ENCODE assay signal across 26 cellular contexts in the genomic region with DNA sequence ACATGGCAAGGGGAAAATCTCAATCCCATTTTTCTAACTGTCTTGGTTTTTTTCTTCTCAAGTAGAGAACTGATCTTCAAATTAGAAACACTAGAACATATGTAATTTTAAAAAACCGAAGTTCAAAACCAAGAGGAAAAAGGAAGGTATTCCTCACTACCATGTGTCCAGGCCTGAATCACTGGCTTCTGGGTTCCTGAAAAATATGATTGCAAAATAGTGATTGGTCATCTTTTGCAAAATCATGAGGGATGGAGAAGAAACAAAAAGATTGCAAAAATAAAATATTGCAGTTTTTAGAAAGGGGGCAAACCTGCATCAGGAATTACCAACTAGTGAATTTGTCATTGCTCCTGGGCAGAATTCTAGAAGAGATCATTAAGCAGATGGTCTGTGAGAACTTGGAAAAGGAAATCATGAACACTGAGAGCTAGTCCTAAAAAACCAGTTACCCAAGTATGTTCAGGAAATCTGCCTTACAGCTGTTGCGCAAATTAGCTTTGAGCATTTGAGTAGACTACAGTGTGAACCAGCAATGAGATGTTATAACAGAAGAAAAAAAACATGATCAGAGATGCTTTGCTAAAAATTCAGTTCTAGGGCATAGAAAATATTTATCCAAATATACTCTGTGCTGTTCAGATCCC. TPM values are rescaled to one million over a fixed set of nuclear protein-coding genes. Genes with fewer than 3 reads are reported as not detected.
DNase-seq lines count a peak whose midpoint lies in the region; ATAC-seq and TF ChIP-seq lines count a peak whose summit lies in the region.
"Had no signal": no experiment of that assay in that cellular context is flagged by ENCODE, and none has a peak within 500 bp of the region (broad histone marks: within the 10 kb centered on the region; RNA-seq: fewer than 3 reads in every experiment).

No MANE protein-coding gene starts in this region.

- H3K36me3 ChIP-seq in mammary epithelial cell (ENCODE audit: insufficient read depth, low read length) (no peaks in the 10 kb centered on the region), heart left ventricle (no peaks in the 10 kb centered on the region)
- H3K36me3 ChIP-seq in naive thymus-derived CD4-positive, alpha-beta T cell (ENCODE audit: control insufficient read depth in 2 of 3, insufficient read depth in 3 of 3, low read length in 3 of 3) = no peaks in the 10 kb centered on the region
- H3K36me3 ChIP-seq: lower lobe of right lung, right atrium auricular region had no signal

- in situ Hi-C loops in mammary epithelial cell (cut with MboI; ENCODE audit: low sequenced_read_pairs in 2 of 2) = no loop called here

- DNase-seq in CD1c-positive myeloid dendritic cell (ENCODE audit: extremely low spot score) (peak; percentile 81), MV-4-11 (lab: John Stamatoyannopoulos, UW) (peak; percentile 51), mammary epithelial cell (peak; percentile 19), heart left ventricle (no peak), NCI-H2107 (lab: John Stamatoyannopoulos, UW) (no peak)
- DNase-seq in naive thymus-derived CD4-positive, alpha-beta T cell = no peak
- DNase-seq: activated CD4-positive, alpha-beta T cell treated with anti-CD3 and anti-CD28 coated beads, Interleukin-2, amount 10 ng/mL, durations not matched to agents 7 days and 5 days; activated gamma-delta T cell treated with Interleukin-2 at 50 U/mL for 16 hours; amygdala; central memory CD4-positive, alpha-beta T cell; COR-L47; Karpas-422; lower lobe of right lung; NCI-H1417 treated with DMSO at 0.1 percent for 48 hours; NCI-H345; NK-92 treated with Interleukin-12 subunit alpha and Interleukin-12 subunit beta, amount 100 ng/mL, for 24 hours; T-helper 1 cell had no signal

- no peaks in the 10 kb centered on the region for H3K9me3 Mint-ChIP-seq in naive thymus-derived CD4-positive, alpha-beta T cell
- H3K9me3 Mint-ChIP-seq: activated CD4-positive, alpha-beta T cell treated with anti-CD3 and anti-CD28 coated beads, Interleukin-2, amount 10 ng/mL, durations not matched to agents 7 days and 5 days; stimulated activated memory B cell treated with anti-CD40 and anti-IgM and Interleukin-4, amounts not matched to agents 10 μg/mL and 1 μg/mL and 100 μg/mL, for 72 hours had no signal

- intact Hi-C loops in mammary epithelial cell (cut with micrococcal nuclease) = no loop called here
- intact Hi-C loops in naive thymus-derived CD4-positive, alpha-beta T cell (cut with micrococcal nuclease) = no loop called here
- intact Hi-C loops in heart left ventricle (cut with DNase I) = no loop called here

- WGBS in mammary epithelial cell (ENCODE audit: low coverage, missing lambda C conversion rate) = 87% methylated on average over 2 of the region's 2 CpGs
- WGBS in heart left ventricle, 4 donors = 68 to 92% (median 78%) methylated on average over 2 of the region's 2 CpGs

- H3K9me3 ChIP-seq in mammary epithelial cell (replicated peaks; ENCODE audit: insufficient read depth, low read length) (no peaks in the 10 kb centered on the region), heart left ventricle (no peaks in the 10 kb centered on the region)
- H3K9me3 ChIP-seq in naive thymus-derived CD4-positive, alpha-beta T cell (ENCODE audit: control insufficient read depth in 2 of 3, low read length in 3 of 3) = no peaks in the 10 kb centered on the region
- H3K9me3 ChIP-seq: lower lobe of right lung, right atrium auricular region had no signal

- no peaks in the 10 kb centered on the region for H4K20me1 ChIP-seq in mammary epithelial cell (ENCODE audit: insufficient read depth, low read length)

- peaks cover 3 to 20% (median 10%) of the 10 kb centered on the region in 5 donors for H3K27me3 Mint-ChIP-seq in naive thymus-derived CD4-positive, alpha-beta T cell

- H3K27ac Mint-ChIP-seq in naive thymus-derived CD4-positive, alpha-beta T cell = no peak overlapping the region
- H3K27ac Mint-ChIP-seq: activated CD4-positive, alpha-beta T cell treated with anti-CD3 and anti-CD28 coated beads, Interleukin-2, amount 10 ng/mL, durations not matched to agents 7 days and 5 days; stimulated activated memory B cell treated with anti-CD40 and anti-IgM and Interleukin-4, amounts not matched to agents 10 μg/mL and 1 μg/mL and 100 μg/mL, for 72 hours had no signal

- H3K27me3 ChIP-seq in mammary epithelial cell (ENCODE audit: insufficient read depth, low read length) = no peaks in the 10 kb centered on the region
- no peaks in the 10 kb centered on the region for H3K27me3 ChIP-seq in naive thymus-derived CD4-positive, alpha-beta T cell (ENCODE audit: control insufficient read depth in 2 of 2, insufficient read depth in 2 of 2, low read length in 2 of 2)
- H3K27me3 ChIP-seq in heart left ventricle = no peaks in the 10 kb centered on the region
- H3K27me3 ChIP-seq: right atrium auricular region had no signal

- peak; percentile 55 for ATAC-seq in naive thymus-derived CD4-positive, alpha-beta T cell
- ATAC-seq in heart left ventricle (no peak), GM18861 (IDR thresholded peaks at IDR 0.05; ENCODE audit: unreplicated experiment) (no peak), GM21576 (IDR thresholded peaks at IDR 0.05; ENCODE audit: unreplicated experiment) (no peak)
- ATAC-seq: Right ventricle myocardium inferior; stimulated activated memory B cell treated with anti-CD40 and anti-IgM and Interleukin-4, amounts not matched to agents 10 μg/mL and 1 μg/mL and 100 μg/mL, for 72 hours had no signal

- H3K4me3 ChIP-seq in mammary epithelial cell (replicated peaks in 1 of 3; ENCODE audit: insufficient read depth in 1 of 3, low read depth in 2 of 3, low read length in 3 of 3) (no peak overlapping the region), heart left ventricle (no peak overlapping the region)
- no peak overlapping the region for H3K4me3 ChIP-seq in naive thymus-derived CD4-positive, alpha-beta T cell (ENCODE audit: low read length)
- H3K4me3 ChIP-seq: lower lobe of right lung, right atrium auricular region had no signal

- CTCF ChIA-PET in mammary epithelial cell (lab: Charles Lee; ENCODE audit: low non-redundant PET) = no interaction called here
- CTCF ChIA-PET in naive thymus-derived CD4-positive, alpha-beta T cell (lab: Charles Lee) = no interaction called here

- no TSS peak for BruUV-seq in mammary epithelial cell (replicated peaks; lab: Mats Ljungman, UMichigan)

- H3K4me1 ChIP-seq in mammary epithelial cell (ENCODE audit: insufficient read depth, low read length) (no peaks in the 10 kb centered on the region), heart left ventricle (peaks cover 0 to 20% (median 0%) of the 10 kb centered on the region in 12 donors)
- H3K4me1 ChIP-seq in naive thymus-derived CD4-positive, alpha-beta T cell (ENCODE audit: control insufficient read depth in 2 of 2, insufficient read depth in 2 of 2, low read length in 2 of 2) = no peaks in the 10 kb centered on the region
- H3K4me1 ChIP-seq: lower lobe of right lung, right atrium auricular region had no signal

- H3K27ac ChIP-seq in mammary epithelial cell (ENCODE audit: insufficient read depth, low read depth, low read length) = no peak overlapping the region
- no peak overlapping the region for H3K27ac ChIP-seq in naive thymus-derived CD4-positive, alpha-beta T cell (ENCODE audit: low read depth, low read length)
- peak overlapping the region in 1 of 12 donors; percentile 58 for H3K27ac ChIP-seq in heart left ventricle
- H3K27ac ChIP-seq: lower lobe of right lung, right atrium auricular region had no signal

- TF ChIP-seq CTCF in mammary epithelial cell (conservative IDR thresholded peaks at IDR 0.05 in 1 of 2, IDR thresholded peaks at IDR 0.05 in 1 of 2; ENCODE audit: extremely low read depth in 1 of 2, insufficient read depth in 1 of 2, low read depth in 1 of 2, low read length in 2 of 2) = no peak
- no peak for TF ChIP-seq CTCF in heart left ventricle (IDR thresholded peaks at IDR 0.05)

- H3K4me3 Mint-ChIP-seq in naive thymus-derived CD4-positive, alpha-beta T cell = no peak overlapping the region
- H3K4me3 Mint-ChIP-seq: activated CD4-positive, alpha-beta T cell treated with anti-CD3 and anti-CD28 coated beads, Interleukin-2, amount 10 ng/mL, durations not matched to agents 7 days and 5 days; stimulated activated memory B cell treated with anti-CD40 and anti-IgM and Interleukin-4, amounts not matched to agents 10 μg/mL and 1 μg/mL and 100 μg/mL, for 72 hours had no signal

- H3K9ac ChIP-seq in mammary epithelial cell (ENCODE audit: insufficient read depth, low read length) = no peak overlapping the region

- dilution Hi-C loops in mammary epithelial cell (cut with HindIII; ENCODE audit: low sequenced_read_pairs) = no loop called here

- H3K79me2 ChIP-seq in mammary epithelial cell (ENCODE audit: insufficient read depth, low read length) = no peaks in the 10 kb centered on the region

- no peaks in the 10 kb centered on the region for H3K36me3 Mint-ChIP-seq in naive thymus-derived CD4-positive, alpha-beta T cell
- H3K36me3 Mint-ChIP-seq: stimulated activated memory B cell treated with anti-CD40 and anti-IgM and Interleukin-4, amounts not matched to agents 10 μg/mL and 1 μg/mL and 100 μg/mL, for 72 hours had no signal

- POLR2A ChIA-PET in naive thymus-derived CD4-positive, alpha-beta T cell (lab: Charles Lee) = no interaction called here

- no peak overlapping the region for H3K4me2 ChIP-seq in mammary epithelial cell (ENCODE audit: insufficient read depth, low read depth, low read length)

- no peak overlapping the region for H2AFZ ChIP-seq in mammary epithelial cell (ENCODE audit: low read depth, low read length)

- peaks cover 0 to 2% (median 0%) of the 10 kb centered on the region in 7 donors for H3K4me1 Mint-ChIP-seq in naive thymus-derived CD4-positive, alpha-beta T cell
- H3K4me1 Mint-ChIP-seq: activated CD4-positive, alpha-beta T cell treated with anti-CD3 and anti-CD28 coated beads, Interleukin-2, amount 10 ng/mL, durations not matched to agents 7 days and 5 days; stimulated activated memory B cell treated with anti-CD40 and anti-IgM and Interleukin-4, amounts not matched to agents 10 μg/mL and 1 μg/mL and 100 μg/mL, for 72 hours had no signal

- TF ChIP-seq POLR2A in heart left ventricle (IDR thresholded peaks at IDR 0.05) = no peak

RNA-seq across cellular contexts. Expression of a gene that starts 49.4 kb away (rescaled TPM):
- total RNA-seq in mammary epithelial cell (not detected), heart left ventricle (not detected)
- polyA plus RNA-seq in mammary epithelial cell (not detected), heart left ventricle (not detected)
- not detected for polyA minus RNA-seq in mammary epithelial cell
- not detected for total RNA-seq in naive thymus-derived CD4-positive, alpha-beta T cell
- not detected for polyA plus RNA-seq in naive thymus-derived CD4-positive, alpha-beta T cell
- total RNA-seq: activated CD4-positive, alpha-beta T cell treated with anti-CD3 and anti-CD28 coated beads, Interleukin-2, amount 10 ng/mL, durations not matched to agents 7 days and 5 days; fibroblast of lung; lower lobe of right lung; myocyte; osteocyte; right atrium auricular region; Right ventricle myocardium inferior had no signal
- polyA plus RNA-seq: fibroblast of lung, thymus had no signal

RNA-seq across cellular contexts. Expression of a gene that starts 54.3 kb away (rescaled TPM):
- 1 to 10 TPM; 1.5 to 2.2 TPM for total RNA-seq in mammary epithelial cell
- 0.62 TPM for polyA plus RNA-seq in mammary epithelial cell
- 4.2 TPM for polyA minus RNA-seq in mammary epithelial cell
- total RNA-seq in naive thymus-derived CD4-positive, alpha-beta T cell = under 1 TPM in 1 of 5 experiments, not detected in 4; 0.24 TPM
- not detected for polyA plus RNA-seq in naive thymus-derived CD4-positive, alpha-beta T cell
- total RNA-seq in heart left ventricle = 10 to 100 TPM in 1 of 9 donors, 1 to 10 TPM in 8; 3.5 to 10.8 (median 6.4) TPM
- 1 to 10 TPM; 1.6 to 3.1 TPM for polyA plus RNA-seq in heart left ventricle
- total RNA-seq: activated CD4-positive, alpha-beta T cell treated with anti-CD3 and anti-CD28 coated beads, Interleukin-2, amount 10 ng/mL, durations not matched to agents 7 days and 5 days had no signal

Comparison
In these comparisons a context has a peak if more than half of its experiments do, and no peak if none do; other contexts are left out.
1. DNase-seq: peak in CD1c-positive myeloid dendritic cell (single experiment), MV-4-11 (single experiment) and mammary epithelial cell (single experiment); none in naive thymus-derived CD4-positive, alpha-beta T cell (0 of 9), heart left ventricle (0 of 5) and NCI-H2107 (single experiment).